15 cellular contexts compared by ENCODE assay signal in genomic region chr12:179131-179884, GRCh38. TPM values are rescaled to one million over a fixed set of nuclear protein-coding genes. Genes with fewer than 3 reads are reported as not detected.
DNase-seq lines count a peak whose midpoint lies in the region; ATAC-seq and TF ChIP-seq lines count a peak whose summit lies in the region.
"Had no signal": no experiment of that assay in that cellular context is flagged by ENCODE, and none has a peak within 500 bp of the region (broad histone marks: within the 10 kb centered on the region; RNA-seq: fewer than 3 reads in every experiment).

No MANE protein-coding gene starts in this region.

- ATAC-seq in Right ventricle myocardium inferior (no peak), left cardiac atrium (no peak)

- peaks cover 8 to 56% of the 10 kb centered on the region in 2 donors for H3K4me1 ChIP-seq in thyroid gland
- H3K4me1 ChIP-seq: uterus had no signal

- H3K27me3 Mint-ChIP-seq in glutamatergic neuron (ENCODE audit: unreplicated experiment) = peaks cover 21% of the 10 kb centered on the region

- peaks cover 19% of the 10 kb centered on the region for H3K9me3 Mint-ChIP-seq in glutamatergic neuron (ENCODE audit: unreplicated experiment)

- peak; percentile 61 for DNase-seq in Right ventricle myocardium inferior (ENCODE audit: missing footprints)
- no peak for DNase-seq in left cardiac atrium
- peak; percentile 80 to 90 for DNase-seq in NCI-H446 (lab: John Stamatoyannopoulos, UW)
- DNase-seq in glutamatergic neuron = no peak
- DNase-seq in thyroid gland = peak; percentile 38
- no peak for DNase-seq in posterior vena cava (ENCODE audit: low spot score)
- no peak for DNase-seq in GM03348 (ENCODE audit: low spot score)
- no peak for DNase-seq in iPS-NIHi11 (ENCODE audit: low spot score)
- DNase-seq: activated gamma-delta T cell treated with Interleukin-2 at 50 U/mL for 16 hours, erythroblast, NCI-H526 treated with DMSO at 0.1 percent for 48 hours, SHP77, uterus had no signal

- H3K27me3 ChIP-seq in thyroid gland = no peaks in the 10 kb centered on the region
- H3K27me3 ChIP-seq: uterus had no signal

- H3K36me3 ChIP-seq in thyroid gland = no peaks in the 10 kb centered on the region
- H3K36me3 ChIP-seq: uterus had no signal

- no peak for TF ChIP-seq CTCF in glutamatergic neuron (IDR thresholded peaks at IDR 0.05; ENCODE audit: partially characterized antibody, unreplicated experiment)
- TF ChIP-seq CTCF in thyroid gland (IDR thresholded peaks at IDR 0.05) = no peak

- H3K4me3 Mint-ChIP-seq in glutamatergic neuron (ENCODE audit: unreplicated experiment) = no peak overlapping the region

- H3K36me3 Mint-ChIP-seq in glutamatergic neuron (ENCODE audit: unreplicated experiment) = peaks cover 4% of the 10 kb centered on the region

- peaks cover 42% of the 10 kb centered on the region for H3K4me1 Mint-ChIP-seq in glutamatergic neuron (ENCODE audit: low read depth, unreplicated experiment)

- intact Hi-C loops in Right ventricle myocardium inferior (cut with DNase I) = no loop called here
- intact Hi-C loops in left cardiac atrium (cut with DNase I) = no loop called here
- intact Hi-C loops in thyroid gland (cut with DNase I) = no loop called here
- intact Hi-C loops in posterior vena cava (cut with DNase I) = no loop called here

- no peak for TF ChIP-seq POLR2A in thyroid gland (IDR thresholded peaks at IDR 0.05)

- H3K27ac ChIP-seq in thyroid gland = peak overlapping the region in 2 of 3 donors; percentile 27 to 40
- H3K27ac ChIP-seq: HL-60, uterus had no signal

- H3K27ac Mint-ChIP-seq in glutamatergic neuron (ENCODE audit: unreplicated experiment) = peak overlapping the region; percentile 91

- H3K9me3 ChIP-seq in thyroid gland = no peaks in the 10 kb centered on the region
- H3K9me3 ChIP-seq: uterus had no signal

- WGBS in thyroid gland, 2 donors = 51 to 57% methylated on average over 6 to 10 of the region's 11 CpGs

- no peak overlapping the region for H3K4me3 ChIP-seq in thyroid gland (replicated peaks in 1 of 3)
- H3K4me3 ChIP-seq: uterus had no signal

RNA-seq across cellular contexts. Expression of gene SLC6A12, which starts 34.6 kb away (rescaled TPM):
- total RNA-seq in Right ventricle myocardium inferior (0.68 TPM), left cardiac atrium (under 1 TPM; 0.41 to 0.65 TPM), glutamatergic neuron (ENCODE audit: unreplicated experiment) (0.64 TPM), thyroid gland (10 to 100 TPM in 3 of 4 donors, 1 to 10 TPM in 1; 9.4 to 27.7 (median 18.3) TPM), posterior vena cava (1 to 10 TPM in 1 of 2 donors, under 1 TPM in 1; 1.00 to 1.0 TPM)
- total RNA-seq: bronchial epithelial cell had no signal

Comparison
In these comparisons a context has a peak if more than half of its experiments do, and no peak if none do; other contexts are left out.
1. DNase-seq: peak in Right ventricle myocardium inferior (single experiment), NCI-H446 (2 of 2) and thyroid gland (2 of 2); none in left cardiac atrium (single experiment), glutamatergic neuron (single experiment), posterior vena cava (single experiment), GM03348 (single experiment) and iPS-NIHi11 (single experiment).